9 cellular contexts compared by ENCODE assay signal in genomic region chr10:103276941-103277712, GRCh38. TPM values are rescaled to one million over a fixed set of nuclear protein-coding genes. Genes with fewer than 3 reads are reported as not detected.
DNase-seq lines count a peak whose midpoint lies in the region; ATAC-seq and TF ChIP-seq lines count a peak whose summit lies in the region.
"Had no signal": no experiment of that assay in that cellular context is flagged by ENCODE, and none has a peak within 500 bp of the region (broad histone marks: within the 10 kb centered on the region; RNA-seq: fewer than 3 reads in every experiment).

Gene INA, plus strand, starts transcription at chr10:103277138. Its CDS starts 74 bp downstream, at chr10:103277212.

- no peak within 1 kb of the TSS for H2BK15ac ChIP-seq in H9 (ENCODE audit: low read depth, low read length)

- H4K91ac ChIP-seq in H9 (ENCODE audit: insufficient read length, low read depth, low read length), result no peak within 1 kb of the TSS

- peak; percentile 86 for DNase-seq in H9
- no peak for DNase-seq in RWPE2 (ENCODE audit: low spot score)
- DNase-seq in chondrocyte (ENCODE audit: low spot score), result no peak
- no peak for DNase-seq in HFFc6
- no peak for DNase-seq in central memory CD4-positive, alpha-beta T cell

- no peaks in the 10 kb centered on the region for H3K79me2 ChIP-seq in H9 (ENCODE audit: insufficient read depth, low read length)

- H3K27me3 Mint-ChIP-seq in H9 (ENCODE audit: low read depth) (peaks cover 66% of the 10 kb centered on the region), chondrocyte (ENCODE audit: low read depth) (peaks cover 9% of the 10 kb centered on the region), HFFc6 (ENCODE audit: insufficient read depth) (peaks cover 29% of the 10 kb centered on the region)

- H3K36me3 Mint-ChIP-seq in H9 (ENCODE audit: insufficient read depth in 1 of 3, low read depth in 3 of 3), result no peaks in the 10 kb centered on the region
- peaks cover 3% of the 10 kb centered on the region for H3K36me3 Mint-ChIP-seq in chondrocyte (ENCODE audit: low read depth)
- peaks cover 6% of the 10 kb centered on the region for H3K36me3 Mint-ChIP-seq in HFFc6 (ENCODE audit: low read depth)

- H3K4me3 ChIP-seq in BLaER1 treated with 17β-estradiol and CSF1 and Interleukin-3, amounts not matched to agents 10 nM and 100 nM, result peak within 1 kb of the TSS; percentile 46 to 71 (median 63)
- H3K4me3 ChIP-seq in RWPE2 (ENCODE audit: severe bottlenecking) (peak within 1 kb of the TSS; percentile 26), mesodermal cell (ENCODE audit: extremely low read depth, insufficient read depth, low read length, poor library complexity, severe bottlenecking) (peak within 1 kb of the TSS; percentile 49)

- no peak within 1 kb of the TSS for H3T11ph ChIP-seq in H9 (ENCODE audit: low read length)

- H3K27me3 ChIP-seq in BLaER1 treated with 17β-estradiol and CSF1 and Interleukin-3, amounts not matched to agents 10 nM and 100 nM, result peaks cover 47 to 64% (median 54%) of the 10 kb centered on the region in 11 experiments
- H3K27me3 ChIP-seq in H9 (ENCODE audit: insufficient read depth, low read length) (peaks cover 24% of the 10 kb centered on the region), RWPE2 (ENCODE audit: insufficient read depth, poor library complexity, severe bottlenecking) (peaks cover 33% of the 10 kb centered on the region)

- H3K4me1 Mint-ChIP-seq in H9, result peaks cover 24 to 29% of the 10 kb centered on the region in 2 experiments
- peaks cover 40% of the 10 kb centered on the region for H3K4me1 Mint-ChIP-seq in chondrocyte (ENCODE audit: low read depth)
- peaks cover 30% of the 10 kb centered on the region for H3K4me1 Mint-ChIP-seq in HFFc6 (ENCODE audit: low read depth)

- H3K27ac ChIP-seq in BLaER1 treated with 17β-estradiol and CSF1 and Interleukin-3, amounts not matched to agents 10 nM and 100 nM, result no peak within 1 kb of the TSS; a peak in 1 of 22 replicates
- H3K27ac ChIP-seq in H9 (ENCODE audit: insufficient read length, low read depth, low read length) (no peak within 1 kb of the TSS), RWPE2 (ENCODE audit: poor library complexity, severe bottlenecking) (no peak within 1 kb of the TSS), mesodermal cell (ENCODE audit: low read depth, low read length, severe bottlenecking) (no peak within 1 kb of the TSS)
- H3K27ac ChIP-seq: epithelial cell of prostate had no signal

- H3K79me1 ChIP-seq in H9 (ENCODE audit: insufficient read depth, low read depth, low read length, poor library complexity, severe bottlenecking), result no peaks in the 10 kb centered on the region

- no peak within 1 kb of the TSS for H3K14ac ChIP-seq in H9 (ENCODE audit: insufficient read depth, low read length)

- H3K9me3 Mint-ChIP-seq in H9 (no peaks in the 10 kb centered on the region; a peak in 1 of 5 replicates), chondrocyte (ENCODE audit: low read depth) (no peaks in the 10 kb centered on the region), HFFc6 (peaks cover 8% of the 10 kb centered on the region)

- H3K4me1 ChIP-seq in BLaER1 treated with 17β-estradiol and CSF1 and Interleukin-3, amounts not matched to agents 10 nM and 100 nM, result peaks cover 19 to 33% (median 21%) of the 10 kb centered on the region in 10 experiments
- H3K4me1 ChIP-seq in H9 (ENCODE audit: insufficient read depth, low read length) (no peaks in the 10 kb centered on the region; the same call in 1 of the 2 replicates), RWPE2 (ENCODE audit: insufficient read depth, poor library complexity, severe bottlenecking) (peaks cover 9% of the 10 kb centered on the region), mesodermal cell (ENCODE audit: control insufficient read depth, insufficient read depth, low read length, poor library complexity, severe bottlenecking) (peaks cover 27% of the 10 kb centered on the region)

- H3K23ac ChIP-seq in H9 (ENCODE audit: insufficient read length, low read depth, low read length), result no peak within 1 kb of the TSS

- no peak within 1 kb of the TSS for H2BK120ac ChIP-seq in H9 (ENCODE audit: low read depth, low read length, poor library complexity, severe bottlenecking)

- ATAC-seq in RWPE2 (ENCODE audit: low read depth) (peak; percentile 43), HG02973 (IDR thresholded peaks at IDR 0.05; ENCODE audit: unreplicated experiment) (no peak)

- no peak within 1 kb of the TSS for H2BK12ac ChIP-seq in H9 (ENCODE audit: insufficient read length, low read depth, low read length)

- H4K20me1 ChIP-seq in BLaER1 treated with 17β-estradiol and CSF1 and Interleukin-3, amounts not matched to agents 10 nM and 100 nM, result peaks cover 0 to 32% (median 14%) of the 10 kb centered on the region in 11 experiments; a peak in 11 of 22 replicates
- no peaks in the 10 kb centered on the region for H4K20me1 ChIP-seq in H9 (ENCODE audit: control insufficient read depth, insufficient read depth, insufficient read length)

- WGBS in H9 (ENCODE audit: extremely low coverage, insufficient read length, low lambda C conversion rate), result no CpG with 5 or more reads among the region's 101 CpGs
- WGBS in mesodermal cell (ENCODE audit: insufficient coverage in 2 of 2), 2 experiments, result 1% methylated on average over 75 to 76 of the region's 101 CpGs

- H3K4me2 ChIP-seq in BLaER1 treated with 17β-estradiol and CSF1 and Interleukin-3, amounts not matched to agents 10 nM and 100 nM, result peak within 1 kb of the TSS; percentile 89 to 99 (median 97)
- peak within 1 kb of the TSS; percentile 84 for H3K4me2 ChIP-seq in H9 (ENCODE audit: insufficient read depth, insufficient read length, low read length)

- H4K8ac ChIP-seq in H9 (replicated peaks; ENCODE audit: insufficient read length, low read depth, low read length), result no peak within 1 kb of the TSS

- TF ChIP-seq CTCF in H9 (conservative IDR thresholded peaks at IDR 0.05) (0 out of 3 replicates have a peak, but pooled peaks have one; percentile 13), RWPE2 (IDR thresholded peaks at IDR 0.05; ENCODE audit: poor library complexity, severe bottlenecking) (peak; percentile 38), chondrocyte (IDR thresholded peaks at IDR 0.05) (peak; percentile 36), HFFc6 (IDR thresholded peaks at IDR 0.05) (no peak)

- no peak within 1 kb of the TSS for H3K56ac ChIP-seq in H9 (ENCODE audit: insufficient read length, low read depth, low read length)

- no peak within 1 kb of the TSS for H2BK5ac ChIP-seq in H9 (ENCODE audit: insufficient read length, low read length)

- no peak within 1 kb of the TSS for H3K27ac Mint-ChIP-seq in H9
- H3K27ac Mint-ChIP-seq in chondrocyte (ENCODE audit: unreplicated experiment), result no peak within 1 kb of the TSS
- H3K27ac Mint-ChIP-seq in HFFc6, result no peak within 1 kb of the TSS

- peaks cover 7 to 19% (median 14%) of the 10 kb centered on the region in 11 experiments for H3K9me3 ChIP-seq in BLaER1 treated with 17β-estradiol and CSF1 and Interleukin-3, amounts not matched to agents 10 nM and 100 nM (replicated peaks in 1 of 11)
- H3K9me3 ChIP-seq in H9 (ENCODE audit: control insufficient read depth, low read depth, low read length) (no peaks in the 10 kb centered on the region), RWPE2 (ENCODE audit: severe bottlenecking) (no peaks in the 10 kb centered on the region), mesodermal cell (ENCODE audit: control insufficient read depth, low read length) (no peaks in the 10 kb centered on the region)

- no peak within 1 kb of the TSS for H4K5ac ChIP-seq in H9 (ENCODE audit: insufficient read length, low read depth, low read length)

- H3K4me3 Mint-ChIP-seq in H9 (peak within 1 kb of the TSS; percentile 73 to 89), chondrocyte (ENCODE audit: unreplicated experiment) (peak within 1 kb of the TSS; percentile 73), HFFc6 (no peak within 1 kb of the TSS)

- H2AFZ ChIP-seq in H9 (ENCODE audit: low read length), result peak within 1 kb of the TSS; percentile 67

- H3K9ac ChIP-seq in BLaER1 treated with 17β-estradiol and CSF1 and Interleukin-3, amounts not matched to agents 10 nM and 100 nM, result peak within 1 kb of the TSS in 6 of 11 experiments; percentile 10 to 57 (median 52); a peak in 5 of 22 replicates
- no peak within 1 kb of the TSS for H3K9ac ChIP-seq in H9 (ENCODE audit: extremely low read depth, insufficient read length, low read length)

- no peak within 1 kb of the TSS for H3K4ac ChIP-seq in H9 (ENCODE audit: low read depth, low read length)

- H2BK20ac ChIP-seq in H9 (ENCODE audit: low read depth, low read length, poor library complexity, severe bottlenecking), result no peak within 1 kb of the TSS

- no peaks in the 10 kb centered on the region for H3K36me3 ChIP-seq in BLaER1 treated with 17β-estradiol and CSF1 and Interleukin-3, amounts not matched to agents 10 nM and 100 nM
- H3K36me3 ChIP-seq in RWPE2 (ENCODE audit: low read depth) (no peaks in the 10 kb centered on the region), mesodermal cell (ENCODE audit: control insufficient read depth, insufficient read depth, low read length) (no peaks in the 10 kb centered on the region)

- H3K23me2 ChIP-seq in H9 (ENCODE audit: insufficient read length, low read depth, low read length, poor library complexity, severe bottlenecking), result peaks cover 14% of the 10 kb centered on the region

- H2AK5ac ChIP-seq in H9 (ENCODE audit: insufficient read length, low read length), result no peak within 1 kb of the TSS

- no peak within 1 kb of the TSS for H3K18ac ChIP-seq in H9 (ENCODE audit: insufficient read length, low read depth, low read length)

RNA-seq across cellular contexts. Expression of gene INA, which starts in this region (rescaled TPM):
- total RNA-seq in H9 (2021) (14.0 and 14.3 TPM in 2 replicates), chondrocyte (10.4 to 31.1 TPM (median 30.1 TPM) in 3 replicates)
- 12.6 TPM for polyA plus RNA-seq in mesodermal cell (2013, experiment 1 of 2)
- polyA plus RNA-seq in mesodermal cell (2013, experiment 2 of 2), result 12.6 TPM
- 1 to 10 TPM in 2 of 6 experiments, under 1 TPM in 3, not detected in 1; 0.06 to 1.3 (median 0.10) TPM for total RNA-seq in HFFc6 (2021; fragmentation: NEBNext Ultra II Directional; extraction: Animal tissue kit (Norgen Biotek cat#: 25700))
